36 cellular contexts compared by ENCODE assay signal in genomic region chr22:22075382-22076163, GRCh38.
DNase-seq lines count a peak whose midpoint lies in the region; ATAC-seq, FAIRE-seq and TF ChIP-seq lines count a peak whose summit lies in the region.
"Had no signal": no experiment of that assay in that cellular context is flagged by ENCODE, and none has a peak within 500 bp of the region (broad histone marks: within the 10 kb centered on the region; RNA-seq: fewer than 3 reads in every experiment).

No MANE protein-coding gene starts in this region.

- H3K4me3 Mint-ChIP-seq in MCF 10A (ENCODE audit: unreplicated experiment) (peak overlapping the region; percentile 20), natural killer cell (no peak overlapping the region)
- H3K4me3 Mint-ChIP-seq: activated CD8-positive, alpha-beta memory T cell treated with anti-CD3 and anti-CD28 coated beads, Interleukin-2, amount 10 ng/mL, durations not matched to agents 7 days and 5 days; activated naive CD8-positive, alpha-beta T cell treated with anti-CD3 and anti-CD28 coated beads, Interleukin-2, amount 50 U/mL, for 24 hours; activated T-cell treated with anti-CD3 and anti-CD28 coated beads, Interleukin-2, amount 50 U/mL, for 72 hours; central memory CD8-positive, alpha-beta T cell; dendritic cell treated with granulocyte-macrophage colony-stimulating factor and Interleukin-4, amounts not matched to agents 40 ng/mL and 50 ng/mL, for 4 days; endodermal cell; natural killer cell treated with Interleukin-12 subunit alpha and Interleukin-12 subunit beta and Interleukin-15 and Interleukin-18, amount 100 ng/mL, for 72 hours had no signal

- no peaks in the 10 kb centered on the region for H3K4me1 ChIP-seq in breast epithelium
- no peaks in the 10 kb centered on the region for H3K4me1 ChIP-seq in aorta (ENCODE audit: control insufficient read depth in 1 of 2, insufficient read depth in 2 of 2, low read length in 2 of 2)
- H3K4me1 ChIP-seq: pancreas, transverse colon had no signal

- BruUV-seq in MCF 10A (replicated peaks; lab: Mats Ljungman, UMichigan) = no TSS peak

- H3K4me3 ChIP-seq in breast epithelium (no peak overlapping the region), dorsolateral prefrontal cortex (no peak overlapping the region), aorta (ENCODE audit: low read length in 2 of 2) (no peak overlapping the region)
- H3K4me3 ChIP-seq: GM23248, pancreas, SK-N-MC, transverse colon had no signal

- no peak for DNase-seq in MCF 10A (ENCODE audit: unreplicated experiment)
- no peak for DNase-seq in breast epithelium (ENCODE audit: low spot score in 2 of 2)
- peak in 1 of 10 donors; percentile 50 for DNase-seq in dorsolateral prefrontal cortex
- DNase-seq in omental fat pad (ENCODE audit: low spot score) = no peak
- no peak for DNase-seq in aorta
- DNase-seq in HTR-8/SVneo (ENCODE audit: insufficient read length, low spot score) = no peak
- no peak for DNase-seq in NCI-H82 (lab: John Stamatoyannopoulos, UW)
- no peak for DNase-seq in natural killer cell
- DNase-seq: 8988T; activated CD8-positive, alpha-beta memory T cell treated with anti-CD3 and anti-CD28 coated beads, Interleukin-2, amount 10 ng/mL, durations not matched to agents 7 days and 5 days; activated naive CD4-positive, alpha-beta T cell; activated naive CD8-positive, alpha-beta T cell treated with anti-CD3 and anti-CD28 coated beads, Interleukin-2, amount 50 U/mL, for 24 hours; activated T-cell treated with anti-CD3 and anti-CD28 coated beads, Interleukin-2, amount 50 U/mL, for 72 hours; DMS79 treated with DMSO at 0.1 percent for 48 hours; endodermal cell; foreskin fibroblast; GDM1; GM23248; KBM-7; kidney; midbrain; NCI-H1105; NCI-H187 treated with DMSO at 0.1 percent for 48 hours; NCI-H2171; OCI-M1; pancreas; right cardiac atrium; stimulated activated CD8-positive, alpha-beta memory T cell treated with anti-CD3 and anti-CD28 coated beads, Interleukin-4, amount 100 ng/mL, for 48 hours; T-helper 1 cell; transverse colon had no signal

- no peaks in the 10 kb centered on the region for H3K36me3 ChIP-seq in breast epithelium
- H3K36me3 ChIP-seq in aorta (ENCODE audit: control insufficient read depth in 1 of 2, insufficient read depth in 2 of 2, low read length in 1 of 2) = no peaks in the 10 kb centered on the region
- H3K36me3 ChIP-seq: pancreas, transverse colon had no signal

- H3K9me3 Mint-ChIP-seq in MCF 10A (ENCODE audit: unreplicated experiment) (no peaks in the 10 kb centered on the region), natural killer cell (no peaks in the 10 kb centered on the region)
- H3K9me3 Mint-ChIP-seq: activated naive CD8-positive, alpha-beta T cell treated with anti-CD3 and anti-CD28 coated beads, Interleukin-2, amount 50 U/mL, for 24 hours; activated T-cell treated with anti-CD3 and anti-CD28 coated beads, Interleukin-2, amount 50 U/mL, for 72 hours; central memory CD8-positive, alpha-beta T cell; dendritic cell treated with granulocyte-macrophage colony-stimulating factor and Interleukin-4, amounts not matched to agents 40 ng/mL and 50 ng/mL, for 4 days; endodermal cell; natural killer cell treated with Interleukin-12 subunit alpha and Interleukin-12 subunit beta and Interleukin-15 and Interleukin-18, amount 100 ng/mL, for 72 hours had no signal

- H3K9me3 ChIP-seq in breast epithelium = no peaks in the 10 kb centered on the region
- H3K9me3 ChIP-seq in aorta (ENCODE audit: control insufficient read depth, low read length) = no peaks in the 10 kb centered on the region
- H3K9me3 ChIP-seq: pancreas, transverse colon had no signal

- no peak for TF ChIP-seq POLR2A in breast epithelium (IDR thresholded peaks at IDR 0.05)

- ATAC-seq in omental fat pad (ENCODE audit: low FRiP score) (peak; percentile 37), aorta (ENCODE audit: low FRiP score) (peak; percentile 11), natural killer cell (no peak)
- ATAC-seq: activated CD8-positive, alpha-beta memory T cell treated with anti-CD3 and anti-CD28 coated beads, Interleukin-2, amount 10 ng/mL, durations not matched to agents 7 days and 5 days; activated naive CD8-positive, alpha-beta T cell treated with anti-CD3 and anti-CD28 coated beads, Interleukin-2, amount 50 U/mL, for 24 hours; activated T-cell treated with anti-CD3 and anti-CD28 coated beads, Interleukin-2, amount 50 U/mL, for 72 hours; esophagus mucosa; right cardiac atrium had no signal

- H3K36me3 Mint-ChIP-seq in MCF 10A (ENCODE audit: insufficient read depth, unreplicated experiment) (no peaks in the 10 kb centered on the region), natural killer cell (no peaks in the 10 kb centered on the region)
- H3K36me3 Mint-ChIP-seq: activated CD8-positive, alpha-beta memory T cell treated with anti-CD3 and anti-CD28 coated beads, Interleukin-2, amount 10 ng/mL, durations not matched to agents 7 days and 5 days; natural killer cell treated with Interleukin-12 subunit alpha and Interleukin-12 subunit beta and Interleukin-15 and Interleukin-18, amount 100 ng/mL, for 72 hours had no signal

- FAIRE-seq in HTR-8/SVneo (lab: Jason Lieb, UNC) = no peak
- FAIRE-seq: kidney, pancreas had no signal

- CTCF ChIA-PET in MCF 10A (lab: Yijun Ruan, JAX) = interaction anchor here (0.8 kb wide), 1 partner anchor 15 kb away, joined by 4 read pairs; no protein-coding TSS in a partner anchor

- H3K4me1 Mint-ChIP-seq in MCF 10A (ENCODE audit: insufficient read depth, unreplicated experiment) (peaks cover 41% of the 10 kb centered on the region), natural killer cell (no peaks in the 10 kb centered on the region)
- H3K4me1 Mint-ChIP-seq: activated naive CD8-positive, alpha-beta T cell treated with anti-CD3 and anti-CD28 coated beads, Interleukin-2, amount 50 U/mL, for 24 hours; central memory CD8-positive, alpha-beta T cell; endodermal cell had no signal

- no peak for TF ChIP-seq CTCF in MCF 10A (IDR thresholded peaks at IDR 0.05; ENCODE audit: unreplicated experiment)
- no peak for TF ChIP-seq CTCF in breast epithelium (IDR thresholded peaks at IDR 0.05)
- TF ChIP-seq CTCF in dorsolateral prefrontal cortex (IDR thresholded peaks at IDR 0.05 in 54 of 56, conservative IDR thresholded peaks at IDR 0.05 in 2 of 56; ENCODE audit: low read depth in 1 of 56, partially characterized antibody in 56 of 56) = no peak
- TF ChIP-seq CTCF in omental fat pad (IDR thresholded peaks at IDR 0.05) = no peak
- no peak for TF ChIP-seq CTCF in natural killer cell (IDR thresholded peaks at IDR 0.05)

- POLR2A ChIA-PET in MCF 10A (lab: Yijun Ruan, JAX) = interaction anchor here (0.5 to 1.8 kb wide), 3 partner anchors 24 to 618 kb away, joined by 3 to 8 read pairs (median 4); no protein-coding TSS in a partner anchor

- H3K27me3 ChIP-seq in breast epithelium (no peaks in the 10 kb centered on the region), dorsolateral prefrontal cortex (peaks cover 0 to 9% (median 0%) of the 10 kb centered on the region in 45 donors), aorta (ENCODE audit: control insufficient read depth in 1 of 2, insufficient read depth in 2 of 2, low read length in 1 of 2) (no peaks in the 10 kb centered on the region)
- H3K27me3 ChIP-seq: pancreas had no signal

- H3K27ac ChIP-seq in breast epithelium = no peak overlapping the region
- peak overlapping the region in 34 of 59 donors; percentile 0 to 76 (median 52) for H3K27ac ChIP-seq in dorsolateral prefrontal cortex
- H3K27ac ChIP-seq in aorta (ENCODE audit: low read depth in 1 of 2, low read length in 2 of 2) = no peak overlapping the region
- H3K27ac ChIP-seq: C4-2B, GM23248, pancreas, SK-N-MC, transverse colon had no signal

- H3K27ac Mint-ChIP-seq in MCF 10A (ENCODE audit: low read depth, unreplicated experiment) = peak overlapping the region; percentile 78
- H3K27ac Mint-ChIP-seq in natural killer cell = no peak overlapping the region
- H3K27ac Mint-ChIP-seq: activated CD8-positive, alpha-beta memory T cell treated with anti-CD3 and anti-CD28 coated beads, Interleukin-2, amount 10 ng/mL, durations not matched to agents 7 days and 5 days; activated naive CD8-positive, alpha-beta T cell treated with anti-CD3 and anti-CD28 coated beads, Interleukin-2, amount 50 U/mL, for 24 hours; activated T-cell treated with anti-CD3 and anti-CD28 coated beads, Interleukin-2, amount 50 U/mL, for 72 hours; dendritic cell treated with granulocyte-macrophage colony-stimulating factor and Interleukin-4, amounts not matched to agents 40 ng/mL and 50 ng/mL, for 4 days; endodermal cell; natural killer cell treated with Interleukin-12 subunit alpha and Interleukin-12 subunit beta and Interleukin-15 and Interleukin-18, amount 100 ng/mL, for 72 hours had no signal

- WGBS in aorta, 2 donors = 81 to 85% methylated on average over 12 of the region's 12 CpGs

- H3K27me3 Mint-ChIP-seq in MCF 10A (ENCODE audit: insufficient read depth, unreplicated experiment) (no peaks in the 10 kb centered on the region), natural killer cell (ENCODE audit: low read depth in 2 of 2) (peaks cover 22 to 43% of the 10 kb centered on the region in 2 donors)
- H3K27me3 Mint-ChIP-seq: dendritic cell treated with granulocyte-macrophage colony-stimulating factor and Interleukin-4, amounts not matched to agents 40 ng/mL and 50 ng/mL, for 4 days had no signal

- intact Hi-C loops in MCF 10A (cut with micrococcal nuclease) (loop anchor here (2.0 kb wide), 1 partner anchor 35 kb away; no protein-coding TSS in a partner anchor), breast epithelium (cut with DNase I; ENCODE audit: low total_unique reads) (no loop called here), dorsolateral prefrontal cortex (cut with DNase I) (no loop called here), aorta (cut with DNase I) (no loop called here), natural killer cell (cut with micrococcal nuclease) (no loop called here)

Comparison
In these comparisons a context has a peak if more than half of its experiments do, and no peak if none do; other contexts are left out.
1. H3K27ac ChIP-seq: peak in dorsolateral prefrontal cortex (34 of 59); none in breast epithelium (0 of 2) and aorta (0 of 2).
2. ATAC-seq: peak in omental fat pad (single experiment) and aorta (single experiment); none in natural killer cell (0 of 3).